In genomic region chr20:62429455-62430310, GRCh38 we compare ENCODE assay signal across 19 cellular contexts. TPM values are rescaled to one million over a fixed set of nuclear protein-coding genes. Genes with fewer than 3 reads are reported as not detected.
A peak's percentile ranks its signal among the peaks of the same experiment; 100 is the strongest.
DNase-seq lines count a peak whose midpoint lies in the region; ATAC-seq, FAIRE-seq and TF ChIP-seq lines count a peak whose summit lies in the region.
"Had no signal": no experiment of that assay in that cellular context is flagged by ENCODE, and none has a peak within 500 bp of the region (broad histone marks: within the 10 kb centered on the region; RNA-seq: fewer than 3 reads in every experiment).

No MANE protein-coding gene starts in this region.

- no peak overlapping the region for H3K27ac ChIP-seq in PC-3 (ENCODE audit: low read length)
- H3K27ac ChIP-seq in neuronal stem cell (replicated peaks; ENCODE audit: low read length) = no peak overlapping the region
- H3K27ac ChIP-seq: A549, C4-2B had no signal

- no CpG with 5 or more reads among the region's 23 CpGs for WGBS in neuronal stem cell (ENCODE audit: extremely low coverage in 2 of 2, insufficient read length in 2 of 2, insufficient replicate concordance in 1 of 2), 2 donors

- ATAC-seq in PC-3 = no peak
- ATAC-seq in GM18873 (IDR thresholded peaks at IDR 0.05; ENCODE audit: low FRiP score, unreplicated experiment) = no peak
- no peak for ATAC-seq in GM21529 (IDR thresholded peaks at IDR 0.05; ENCODE audit: unreplicated experiment)
- ATAC-seq: A549, HCT116 had no signal

- intact Hi-C loops in PC-3 (cut with micrococcal nuclease) = no loop called here

- H3K9ac ChIP-seq in PC-3 (ENCODE audit: low read length) (no peak overlapping the region), neuronal stem cell (ENCODE audit: low read depth, low read length, poor library complexity) (peak overlapping the region; percentile 39)

- peak overlapping the region; percentile 44 for H2BK15ac ChIP-seq in neuronal stem cell (ENCODE audit: low read length)

- no peak overlapping the region for H4K91ac ChIP-seq in neuronal stem cell (ENCODE audit: low read depth, low read length, poor library complexity)

- H3K9me2 ChIP-seq in PC-3 (replicated peaks; ENCODE audit: low read length) = no peaks in the 10 kb centered on the region

- DNase-seq in HTR-8/SVneo (ENCODE audit: insufficient read length, low spot score) (no peak), PC-3 (peak; percentile 24), neuronal stem cell (ENCODE audit: low spot score) (no peak), NCI-H2196 (lab: John Stamatoyannopoulos, UW; ENCODE audit: unreplicated experiment) (no peak)
- DNase-seq: CD4-positive, alpha-beta memory T cell; DMS153; EL had no signal

- no peak overlapping the region for H2BK5ac ChIP-seq in neuronal stem cell (ENCODE audit: low read length)

- no peak overlapping the region for H3K4ac ChIP-seq in neuronal stem cell (ENCODE audit: low read length)

- 0 out of 2 replicates have a peak, but pooled peaks cover 5% of the 10 kb centered on the region for H3K79me2 ChIP-seq in PC-3 (ENCODE audit: low read length)

- H3K27me3 ChIP-seq in PC-3 (ENCODE audit: low read length) (peaks cover 4% of the 10 kb centered on the region; the same call in 1 of the 2 replicates), neuronal stem cell (ENCODE audit: control insufficient read depth in 3 of 3, insufficient read depth in 3 of 3, low read depth in 1 of 3, low read length in 3 of 3) (peaks cover 0 to 63% (median 3%) of the 10 kb centered on the region in 3 experiments)
- H3K27me3 ChIP-seq: BE2C had no signal

- no peaks in the 10 kb centered on the region for H4K20me1 ChIP-seq in PC-3 (ENCODE audit: low read length)

- no peak for TF ChIP-seq CTCF in PC-3 (conservative IDR thresholded peaks at IDR 0.05; ENCODE audit: low read depth, low read length)

- peak overlapping the region; percentile 43 for H3K23ac ChIP-seq in neuronal stem cell (ENCODE audit: low read depth, low read length, poor library complexity)

- no peak overlapping the region for H2AFZ ChIP-seq in PC-3 (ENCODE audit: low read length)
- H2AFZ ChIP-seq in neuronal stem cell (ENCODE audit: low read length) = no peak overlapping the region

- peak overlapping the region; percentile 84 for H3K18ac ChIP-seq in neuronal stem cell (ENCODE audit: low read length)

- no peaks in the 10 kb centered on the region for H3F3A ChIP-seq in PC-3 (ENCODE audit: low read length, unreplicated experiment)

- BruUV-seq in PC-3 (replicated peaks; lab: Mats Ljungman, UMichigan) = no TSS peak

- peak overlapping the region; percentile 85 for H2AK5ac ChIP-seq in neuronal stem cell (ENCODE audit: low read depth, low read length)

- no peak overlapping the region for H3K4me2 ChIP-seq in PC-3 (ENCODE audit: low read length)
- H3K4me2 ChIP-seq in neuronal stem cell (ENCODE audit: insufficient read depth, low read length, poor library complexity, severe bottlenecking) = no peak overlapping the region
- H3K4me2 ChIP-seq: A549 had no signal

- H2BK12ac ChIP-seq in neuronal stem cell (ENCODE audit: low read length) = no peak overlapping the region

- H3K4me3 ChIP-seq in PC-3 (ENCODE audit: low read length) = no peak overlapping the region
- H3K4me3 ChIP-seq in neuronal stem cell (ENCODE audit: low read length in 2 of 2) = no peak overlapping the region
- H3K4me3 ChIP-seq: A549 had no signal

- FAIRE-seq in HTR-8/SVneo (lab: Jason Lieb, UNC) = peak; percentile 64
- FAIRE-seq: A549, D721Med, G401.6, GM12891, GM19239, H54 had no signal

- no peak overlapping the region for H4K8ac ChIP-seq in neuronal stem cell (ENCODE audit: low read depth, low read length)

- CTCF ChIA-PET in PC-3 (lab: Charles Lee) = no interaction called here

- H3K9me3 ChIP-seq in PC-3 (ENCODE audit: low read length) (no peaks in the 10 kb centered on the region), neuronal stem cell (replicated peaks in 1 of 2; ENCODE audit: control insufficient read depth in 2 of 2, insufficient read depth in 1 of 2, low read depth in 1 of 2, low read length in 2 of 2) (no peaks in the 10 kb centered on the region)
- H3K9me3 ChIP-seq: A549, BE2C had no signal

- H3K14ac ChIP-seq in neuronal stem cell (ENCODE audit: low read length) = peak overlapping the region; percentile 39

- POLR2A ChIA-PET in PC-3 (lab: Charles Lee; ENCODE audit: unreplicated experiment) = no interaction called here

- H3K79me1 ChIP-seq in neuronal stem cell (ENCODE audit: low read depth, low read length) = no peaks in the 10 kb centered on the region

- H2BK120ac ChIP-seq in neuronal stem cell (ENCODE audit: low read depth, low read length) = no peak overlapping the region

- H3K4me1 ChIP-seq in PC-3 (ENCODE audit: insufficient read depth, low read length) (peaks cover 25% of the 10 kb centered on the region), neuronal stem cell (ENCODE audit: control insufficient read depth in 2 of 2, insufficient read depth in 1 of 2, low read depth in 1 of 2, low read length in 2 of 2) (peaks cover 0 to 13% of the 10 kb centered on the region in 2 donors)
- H3K4me1 ChIP-seq: A549, BE2C had no signal

- H3K36me3 ChIP-seq in PC-3 (ENCODE audit: low read depth, low read length) (no peaks in the 10 kb centered on the region), neuronal stem cell (replicated peaks in 1 of 2; ENCODE audit: control insufficient read depth in 2 of 2, insufficient read depth in 2 of 2, low read length in 2 of 2) (no peaks in the 10 kb centered on the region)
- H3K36me3 ChIP-seq: BE2C had no signal

RNA-seq across cellular contexts. Expression of gene RBBP8NL, which starts 2.3 kb away (rescaled TPM):
- total RNA-seq in PC-3 (2014; rRNA removed) = 9.3 and 9.4 TPM in 2 replicates
- polyA plus RNA-seq in neuronal stem cell (2013, experiment 1 of 2) = not detected
- polyA plus RNA-seq in neuronal stem cell (2013, experiment 2 of 2) = not detected
- total RNA-seq: CD4-positive, alpha-beta memory T cell had no signal
- polyA plus RNA-seq: A549; AG04450; CD4-positive, alpha-beta memory T cell had no signal

RNA-seq across cellular contexts. Expression of gene CABLES2, which starts 22.6 kb away (rescaled TPM):
- total RNA-seq in PC-3 (2014; rRNA removed) = 12.4 and 13.5 TPM in 2 replicates
- 15.0 TPM for polyA plus RNA-seq in neuronal stem cell (2013, experiment 1 of 2)
- polyA plus RNA-seq in neuronal stem cell (2013, experiment 2 of 2) = 14.9 TPM

RNA-seq across cellular contexts. Expression of gene RPS21, which starts 42.8 kb away (rescaled TPM):
- 1,250 and 1,945 TPM in 2 replicates for total RNA-seq in PC-3 (2014; rRNA removed)
- 3,158 TPM for polyA plus RNA-seq in neuronal stem cell (2013, experiment 1 of 2)
- 3,117 TPM for polyA plus RNA-seq in neuronal stem cell (2013, experiment 2 of 2)

RNA-seq across cellular contexts. Expression of gene GATA5, which starts 46.1 kb away (rescaled TPM):
- 0.18 and 0.46 TPM in 2 replicates for total RNA-seq in PC-3 (2014; rRNA removed)
- polyA plus RNA-seq in neuronal stem cell (2013, experiment 1 of 2) = 0.08 TPM
- polyA plus RNA-seq in neuronal stem cell (2013, experiment 2 of 2) = 0.11 TPM
- total RNA-seq: CD4-positive, alpha-beta memory T cell had no signal
- polyA plus RNA-seq: AG04450; CD4-positive, alpha-beta memory T cell had no signal
